11 cellular contexts compared by ENCODE assay signal in the genomic region with DNA sequence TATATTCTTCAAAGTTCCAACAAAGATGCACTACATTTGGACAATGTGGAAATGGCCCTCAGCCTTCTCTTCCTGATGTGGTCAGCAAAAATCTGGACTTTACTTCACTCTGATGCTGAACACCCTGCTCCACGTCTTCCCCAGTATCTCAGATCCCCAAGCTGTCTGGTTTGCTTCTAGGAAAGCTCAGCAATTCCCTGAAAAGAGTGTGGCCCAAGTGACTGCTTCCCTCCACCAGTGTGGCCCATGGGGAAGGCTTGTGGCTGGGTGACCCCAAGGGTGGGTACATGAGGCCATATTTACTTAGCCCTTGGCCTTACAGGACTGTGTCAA. TPM values are rescaled to one million over a fixed set of nuclear protein-coding genes. Genes with fewer than 3 reads are reported as not detected.
DNase-seq lines count a peak whose midpoint lies in the region; ATAC-seq, FAIRE-seq and TF ChIP-seq lines count a peak whose summit lies in the region.
"Not testable (repeated sequence)": the region's sequence is repeated elsewhere in the genome, so short reads cannot be mapped to it uniquely, and the experiment has no call there.
"Had no signal": no experiment of that assay in that cellular context is flagged by ENCODE, and none has a peak within 500 bp of the region (broad histone marks: within the 10 kb centered on the region; RNA-seq: fewer than 3 reads in every experiment).

No MANE protein-coding gene starts in this region.

- peak overlapping the region in 1 of 2 donors; percentile 28 for H3K9ac ChIP-seq in stomach smooth muscle (ENCODE audit: low read length in 2 of 2)

- not testable (repeated sequence) for H3K36me3 ChIP-seq in SJSA1; right lobe of liver; osteoblast (ENCODE audit: insufficient read depth, low read length); stomach smooth muscle (ENCODE audit: control insufficient read depth in 2 of 2, insufficient read depth in 2 of 2, low read length in 2 of 2); aorta (ENCODE audit: control insufficient read depth in 1 of 2, insufficient read depth in 2 of 2, low read length in 1 of 2)
- peaks cover 0 to 42% (median 0%) of the 10 kb centered on the region in 9 donors for H3K36me3 ChIP-seq in heart left ventricle

- peak overlapping the region; percentile 60 for H3K27ac Mint-ChIP-seq in dendritic cell treated with granulocyte-macrophage colony-stimulating factor and Interleukin-4, amounts not matched to agents 40 ng/mL and 50 ng/mL, for 4 days

- ATAC-seq in heart left ventricle (peak in 2 of 4 donors; percentile 10 to 32), right lobe of liver (peak in 3 of 4 donors; percentile 23 to 32 (median 28))
- ATAC-seq in aorta (ENCODE audit: low FRiP score): not testable (repeated sequence)

- FAIRE-seq in GM18507 (lab: Jason Lieb, UNC): peak; percentile 33

- H3K4me1 ChIP-seq in SJSA1 (replicated peaks); right lobe of liver; stomach smooth muscle (ENCODE audit: control insufficient read depth, insufficient read depth, low read length); aorta (ENCODE audit: control insufficient read depth in 1 of 2, insufficient read depth in 2 of 2, low read length in 2 of 2): not testable (repeated sequence)
- peaks cover 0 to 36% (median 0%) of the 10 kb centered on the region in 12 donors for H3K4me1 ChIP-seq in heart left ventricle
- peaks cover 16% of the 10 kb centered on the region for H3K4me1 ChIP-seq in osteoblast (ENCODE audit: insufficient read depth, low read length)

- H3K27ac ChIP-seq in SJSA1: peak overlapping the region; percentile 57; the same call in 1 of the 2 replicates
- H3K27ac ChIP-seq in heart left ventricle: peak overlapping the region in 7 of 12 donors; percentile 4 to 74 (median 43)
- H3K27ac ChIP-seq in right lobe of liver: not testable (repeated sequence)
- H3K27ac ChIP-seq in osteoblast (ENCODE audit: low read depth, low read length): peak overlapping the region; percentile 86
- H3K27ac ChIP-seq in stomach smooth muscle (ENCODE audit: low read length): peak overlapping the region; percentile 31
- peak overlapping the region; percentile 85 to 87 for H3K27ac ChIP-seq in aorta (ENCODE audit: low read depth in 1 of 2, low read length in 2 of 2)

- peaks cover 55% of the 10 kb centered on the region for H3K4me1 Mint-ChIP-seq in dendritic cell treated with granulocyte-macrophage colony-stimulating factor and Interleukin-4, amounts not matched to agents 40 ng/mL and 50 ng/mL, for 4 days (ENCODE audit: low read depth)

- H3K27me3 Mint-ChIP-seq in dendritic cell treated with granulocyte-macrophage colony-stimulating factor and Interleukin-4, amounts not matched to agents 40 ng/mL and 50 ng/mL, for 4 days: not testable (repeated sequence)

- H3K9me3 ChIP-seq in SJSA1 (replicated peaks); heart left ventricle; right lobe of liver; osteoblast (ENCODE audit: low read depth, low read length); stomach smooth muscle (ENCODE audit: control insufficient read depth in 2 of 2, low read length in 2 of 2); aorta (ENCODE audit: control insufficient read depth, low read length): not testable (repeated sequence)

- 21 to 48% methylated on average over 1 of the region's 1 CpG; no CpG with 5 or more reads in 2 of the 4 donors for WGBS in heart left ventricle, 4 donors
- WGBS in right lobe of liver (ENCODE audit: insufficient coverage, low coverage, low lambda C conversion rate, missing lambda C conversion rate): no CpG with 5 or more reads among the region's 1 CpG
- 27 to 33% methylated on average over 1 of the region's 1 CpG for WGBS in aorta, 2 donors

- H3K27me3 ChIP-seq in SJSA1 (replicated peaks); heart left ventricle; right lobe of liver; osteoblast (ENCODE audit: insufficient read depth, low read length); stomach smooth muscle (ENCODE audit: control insufficient read depth in 1 of 2, insufficient read depth in 2 of 2, low read length in 2 of 2); aorta (ENCODE audit: control insufficient read depth in 1 of 2, insufficient read depth in 2 of 2, low read length in 1 of 2): not testable (repeated sequence)

- H3K36me3 Mint-ChIP-seq in dendritic cell treated with granulocyte-macrophage colony-stimulating factor and Interleukin-4, amounts not matched to agents 40 ng/mL and 50 ng/mL, for 4 days (ENCODE audit: low read depth): peaks cover 65% of the 10 kb centered on the region

- peak overlapping the region; percentile 54 for H3K4me2 ChIP-seq in osteoblast (ENCODE audit: insufficient read depth, low read length)

- not testable (repeated sequence) for TF ChIP-seq CTCF in heart left ventricle (IDR thresholded peaks at IDR 0.05); right lobe of liver (IDR thresholded peaks at IDR 0.05); osteoblast (IDR thresholded peaks at IDR 0.05; ENCODE audit: extremely low read depth, low read depth, low read length)

- intact Hi-C loops in dendritic cell treated with granulocyte-macrophage colony-stimulating factor and Interleukin-4, amounts not matched to agents 40 ng/mL and 50 ng/mL, for 4 days (cut with micrococcal nuclease); heart left ventricle (cut with DNase I); right lobe of liver (cut with DNase I); aorta (cut with DNase I): not testable (repeated sequence)

- not testable (repeated sequence) for TF ChIP-seq POLR2A in heart left ventricle (IDR thresholded peaks at IDR 0.05); right lobe of liver (IDR thresholded peaks at IDR 0.05)

- DNase-seq in GM18507 (ENCODE audit: extremely low spot score, insufficient read length, low read depth); SJSA1 (ENCODE audit: low read depth in 1 of 2, low spot score in 2 of 2); heart left ventricle; right lobe of liver; osteoblast (ENCODE audit: insufficient read length, low spot score, missing footprints); aorta: not testable (repeated sequence)

- not testable (repeated sequence) for H3K4me3 ChIP-seq in SJSA1; heart left ventricle; right lobe of liver; osteoblast (ENCODE audit: insufficient read depth, low read length); stomach smooth muscle (ENCODE audit: low read length in 2 of 2); aorta (ENCODE audit: low read length in 2 of 2)

- not testable (repeated sequence) for H3K9me3 Mint-ChIP-seq in dendritic cell treated with granulocyte-macrophage colony-stimulating factor and Interleukin-4, amounts not matched to agents 40 ng/mL and 50 ng/mL, for 4 days

- not testable (repeated sequence) for H3K4me3 Mint-ChIP-seq in dendritic cell treated with granulocyte-macrophage colony-stimulating factor and Interleukin-4, amounts not matched to agents 40 ng/mL and 50 ng/mL, for 4 days

- not testable (repeated sequence) for H3K79me2 ChIP-seq in osteoblast (ENCODE audit: insufficient read depth, low read length)

- not testable (repeated sequence) for H4K20me1 ChIP-seq in osteoblast (ENCODE audit: insufficient read depth, low read length)

- H2AFZ ChIP-seq in osteoblast (ENCODE audit: low read length): peak overlapping the region; percentile 89

RNA-seq across cellular contexts. Expression of a gene that starts 8.2 kb away (rescaled TPM):
- total RNA-seq in SJSA1 (2014; rRNA removed; shearing (Covaris generic)): 0.18 and 0.28 TPM in 2 replicates
- total RNA-seq in heart left ventricle (100 to 1,000 TPM in 1 of 9 donors, 10 to 100 TPM in 7, 1 to 10 TPM in 1; 9.7 to 131 (median 11.7) TPM), right lobe of liver (10 to 100 TPM in 3 of 6 experiments, 1 to 10 TPM in 3; 4.7 to 22.1 (median 13.6) TPM), osteoblast (0.59 and 1.4 TPM in 2 replicates), aorta (100 to 1,000 TPM in 1 of 2 donors, 10 to 100 TPM in 1; 83.1 to 113 TPM)
- polyA plus RNA-seq in heart left ventricle (10 to 100 TPM in 1 of 2 donors, 1 to 10 TPM in 1; 5.2 to 11.4 TPM), aorta (10 to 100 TPM; 13.3 to 83.1 TPM)
- total RNA-seq: HT-29 had no signal
- polyA plus RNA-seq: CD8-positive, alpha-beta memory T cell had no signal

RNA-seq across cellular contexts. Expression of a gene that starts 10.9 kb away (rescaled TPM):
- total RNA-seq in SJSA1 (2014; rRNA removed; shearing (Covaris generic)): 0.06 and 0.18 TPM in 2 replicates
- 1 to 10 TPM in 3 of 9 donors, under 1 TPM in 6; 0.27 to 5.9 (median 0.93) TPM for total RNA-seq in heart left ventricle
- 1 to 10 TPM in 1 of 2 donors, under 1 TPM in 1; 0.65 to 1.3 TPM for polyA plus RNA-seq in heart left ventricle
- total RNA-seq in right lobe of liver: 1 to 10 TPM in 4 of 6 experiments, under 1 TPM in 2; 0.59 to 3.1 (median 1.6) TPM
- 0.36 and 0.88 TPM in 2 replicates for total RNA-seq in osteoblast
- 10 to 100 TPM in 1 of 2 donors, 1 to 10 TPM in 1; 9.0 to 19.0 TPM for total RNA-seq in aorta
- 1 to 10 TPM; 1.1 to 1.4 TPM for polyA plus RNA-seq in aorta

RNA-seq across cellular contexts. Expression of a gene that starts 36.2 kb away (rescaled TPM):
- total RNA-seq in SJSA1 (2014; rRNA removed; shearing (Covaris generic)): not detected in 2 replicates
- 100 to 1,000 TPM in 1 of 9 donors, 10 to 100 TPM in 3, 1 to 10 TPM in 5; 1.8 to 204 (median 9.2) TPM for total RNA-seq in heart left ventricle
- polyA plus RNA-seq in heart left ventricle: 1 to 10 TPM; 3.2 to 9.9 TPM
- 100 to 1,000 TPM in 1 of 6 experiments, 10 to 100 TPM in 5; 17.6 to 127 (median 31.2) TPM for total RNA-seq in right lobe of liver
- total RNA-seq in osteoblast: under 0.01 TPM in 1 of 2 replicates, not detected in the other
- total RNA-seq in aorta: 100 to 1,000 TPM in 1 of 2 donors, 10 to 100 TPM in 1; 88.2 to 116 TPM
- 100 to 1,000 TPM in 1 of 2 donors, 10 to 100 TPM in 1; 13.9 to 108 TPM for polyA plus RNA-seq in aorta
- total RNA-seq: A172, HT-29 had no signal
